Comparison of ENCODE assay signal across 17 cellular contexts in genomic region chr5:52727001-52727400, GRCh38.
A peak's percentile ranks its signal among the peaks of the same experiment; 100 is the strongest.
DNase-seq lines count a peak whose midpoint lies in the region; ATAC-seq and TF ChIP-seq lines count a peak whose summit lies in the region.
"Had no signal": no experiment of that assay in that cellular context is flagged by ENCODE, and none has a peak within 500 bp of the region (broad histone marks: within the 10 kb centered on the region; RNA-seq: fewer than 3 reads in every experiment).

No MANE protein-coding gene starts in this region.

- peaks cover 2% of the 10 kb centered on the region for H3K4me1 ChIP-seq in mesenchymal stem cell (ENCODE audit: control insufficient read depth, insufficient read depth, low read depth, low read length)
- H3K4me1 ChIP-seq: SJCRH30 had no signal

- H3K23ac ChIP-seq in mesenchymal stem cell (ENCODE audit: low read length in 2 of 2) = no peak overlapping the region

- peaks cover 5% of the 10 kb centered on the region for H3K36me3 Mint-ChIP-seq in natural killer cell treated with Interleukin-12 subunit alpha and Interleukin-12 subunit beta and Interleukin-15 and Interleukin-18, amount 100 ng/mL, for 72 hours
- H3K36me3 Mint-ChIP-seq in natural killer cell (no peaks in the 10 kb centered on the region), WTC11 (peaks cover 11% of the 10 kb centered on the region)
- H3K36me3 Mint-ChIP-seq: stimulated activated memory B cell treated with anti-CD40 and anti-IgM and Interleukin-4, amounts not matched to agents 10 μg/mL and 1 μg/mL and 100 μg/mL, for 72 hours had no signal

- no peak for DNase-seq in natural killer cell treated with Interleukin-12 subunit alpha and Interleukin-12 subunit beta and Interleukin-15 and Interleukin-18, amount 100 ng/mL, for 72 hours (ENCODE audit: low spot score)
- DNase-seq in natural killer cell (no peak), amniotic epithelial cell (ENCODE audit: low read depth) (peak; percentile 54), mesenchymal stem cell (no peak), UCSD-AML1 (lab: John Stamatoyannopoulos, UW; ENCODE audit: unreplicated experiment) (no peak), WTC11 (ENCODE audit: low spot score) (no peak), SK-N-DZ (ENCODE audit: low spot score) (no peak)
- DNase-seq: activated CD4-positive, CD25-positive, alpha-beta regulatory T cell; activated T-cell treated with anti-CD3 and anti-CD28 coated beads, Interleukin-2, amount 50 U/mL, for 48 hours; AML-193; stimulated activated CD4-positive, alpha-beta T cell treated with anti-CD3 and anti-CD28 coated beads, Interleukin-2, amount 100 ng/mL, for 48 hours had no signal

- H3K27me3 ChIP-seq in mesenchymal stem cell (ENCODE audit: control insufficient read depth in 1 of 2, insufficient read depth in 1 of 2, low read length in 2 of 2) = no peaks in the 10 kb centered on the region
- H3K27me3 ChIP-seq: SJCRH30 had no signal

- CTCF ChIA-PET in WTC11 (lab: Charles Lee) = no interaction called here

- H2BK15ac ChIP-seq in mesenchymal stem cell (ENCODE audit: low read depth, poor library complexity, severe bottlenecking) = no peak overlapping the region

- no peak overlapping the region for H3K4me2 ChIP-seq in mesenchymal stem cell (ENCODE audit: low read length, poor library complexity, severe bottlenecking)
- H3K4me2 ChIP-seq: KMS-11 had no signal

- no peak overlapping the region for H3K14ac ChIP-seq in mesenchymal stem cell (ENCODE audit: low read length in 2 of 2)

- POLR2A ChIA-PET in WTC11 (lab: Charles Lee) = no interaction called here

- H3K4me3 ChIP-seq in mesenchymal stem cell (ENCODE audit: insufficient read depth in 1 of 2, low read depth in 1 of 2, low read length in 2 of 2) = no peak overlapping the region
- H3K4me3 ChIP-seq: GM12878, SJCRH30 had no signal

- no peak overlapping the region for H2BK12ac ChIP-seq in mesenchymal stem cell (ENCODE audit: low read length in 2 of 2)

- peak overlapping the region; percentile 65 for H3K9ac ChIP-seq in mesenchymal stem cell (ENCODE audit: low read length)
- H3K9ac ChIP-seq: KMS-11 had no signal

- peaks cover 23 to 29% of the 10 kb centered on the region in 2 donors for H3K4me1 Mint-ChIP-seq in natural killer cell treated with Interleukin-12 subunit alpha and Interleukin-12 subunit beta and Interleukin-15 and Interleukin-18, amount 100 ng/mL, for 72 hours (ENCODE audit: low read depth in 2 of 2)
- H3K4me1 Mint-ChIP-seq in natural killer cell (peaks cover 17 to 34% of the 10 kb centered on the region in 2 donors), WTC11 (peaks cover 4% of the 10 kb centered on the region)
- H3K4me1 Mint-ChIP-seq: stimulated activated memory B cell treated with anti-CD40 and anti-IgM and Interleukin-4, amounts not matched to agents 10 μg/mL and 1 μg/mL and 100 μg/mL, for 72 hours had no signal

- H3K27ac Mint-ChIP-seq in natural killer cell treated with Interleukin-12 subunit alpha and Interleukin-12 subunit beta and Interleukin-15 and Interleukin-18, amount 100 ng/mL, for 72 hours = peak overlapping the region in 1 of 2 donors; percentile 15
- H3K27ac Mint-ChIP-seq in natural killer cell (peak overlapping the region in 1 of 2 donors; percentile 52), WTC11 (no peak overlapping the region)
- H3K27ac Mint-ChIP-seq: progenitor cell of endocrine pancreas; stimulated activated memory B cell treated with anti-CD40 and anti-IgM and Interleukin-4, amounts not matched to agents 10 μg/mL and 1 μg/mL and 100 μg/mL, for 72 hours had no signal

- H2AK5ac ChIP-seq in mesenchymal stem cell (ENCODE audit: low read length, severe bottlenecking) = no peak overlapping the region

- no peaks in the 10 kb centered on the region for H3K27me3 Mint-ChIP-seq in natural killer cell treated with Interleukin-12 subunit alpha and Interleukin-12 subunit beta and Interleukin-15 and Interleukin-18, amount 100 ng/mL, for 72 hours
- H3K27me3 Mint-ChIP-seq in natural killer cell (ENCODE audit: low read depth in 2 of 2) (no peaks in the 10 kb centered on the region), WTC11 (ENCODE audit: low read depth) (no peaks in the 10 kb centered on the region)
- H3K27me3 Mint-ChIP-seq: progenitor cell of endocrine pancreas had no signal

- no peaks in the 10 kb centered on the region for H3K79me1 ChIP-seq in mesenchymal stem cell (replicated peaks; ENCODE audit: low read length, poor library complexity, severe bottlenecking)

- no peak overlapping the region for H4K91ac ChIP-seq in mesenchymal stem cell (ENCODE audit: low read length)

- H4K8ac ChIP-seq in mesenchymal stem cell (ENCODE audit: low read length) = no peak overlapping the region

- H3K9me3 Mint-ChIP-seq in natural killer cell treated with Interleukin-12 subunit alpha and Interleukin-12 subunit beta and Interleukin-15 and Interleukin-18, amount 100 ng/mL, for 72 hours = peaks cover 4% of the 10 kb centered on the region
- no peaks in the 10 kb centered on the region for H3K9me3 Mint-ChIP-seq in natural killer cell
- H3K9me3 Mint-ChIP-seq in WTC11 = peaks cover 24% of the 10 kb centered on the region
- H3K9me3 Mint-ChIP-seq: stimulated activated memory B cell treated with anti-CD40 and anti-IgM and Interleukin-4, amounts not matched to agents 10 μg/mL and 1 μg/mL and 100 μg/mL, for 72 hours had no signal

- TF ChIP-seq CTCF in natural killer cell (IDR thresholded peaks at IDR 0.05) (no peak), WTC11 (IDR thresholded peaks at IDR 0.05) (no peak)

- H3K36me3 ChIP-seq in mesenchymal stem cell (ENCODE audit: control insufficient read depth in 1 of 2, insufficient read depth in 2 of 2, low read depth in 1 of 2, low read length in 2 of 2) = no peaks in the 10 kb centered on the region
- H3K36me3 ChIP-seq: SJCRH30 had no signal

- no peak overlapping the region for H3K27ac ChIP-seq in mesenchymal stem cell (ENCODE audit: low read length, poor library complexity, severe bottlenecking)
- H3K27ac ChIP-seq: KMS-11, SJCRH30 had no signal

- H2BK120ac ChIP-seq in mesenchymal stem cell (ENCODE audit: low read depth, low read length) = no peak overlapping the region

- no peak overlapping the region for H3K18ac ChIP-seq in mesenchymal stem cell (ENCODE audit: low read depth in 1 of 2, low read length in 2 of 2)

- peak overlapping the region; percentile 32 for H3K4me3 Mint-ChIP-seq in natural killer cell treated with Interleukin-12 subunit alpha and Interleukin-12 subunit beta and Interleukin-15 and Interleukin-18, amount 100 ng/mL, for 72 hours
- no peak overlapping the region for H3K4me3 Mint-ChIP-seq in natural killer cell
- no peak overlapping the region for H3K4me3 Mint-ChIP-seq in WTC11
- H3K4me3 Mint-ChIP-seq: stimulated activated memory B cell treated with anti-CD40 and anti-IgM and Interleukin-4, amounts not matched to agents 10 μg/mL and 1 μg/mL and 100 μg/mL, for 72 hours had no signal

- H2BK5ac ChIP-seq in mesenchymal stem cell (ENCODE audit: low read depth, low read length, poor library complexity, severe bottlenecking) = no peak overlapping the region

- no peak overlapping the region for H3K4ac ChIP-seq in mesenchymal stem cell (ENCODE audit: low read depth in 1 of 2, low read length in 2 of 2)

- intact Hi-C loops in natural killer cell (cut with micrococcal nuclease) = no loop called here

- ATAC-seq in natural killer cell treated with Interleukin-12 subunit alpha and Interleukin-12 subunit beta and Interleukin-15 and Interleukin-18, amount 100 ng/mL, for 72 hours = no peak
- ATAC-seq in natural killer cell = no peak
- no peak for ATAC-seq in WTC11
- no peak for ATAC-seq in GM21381 (IDR thresholded peaks at IDR 0.05; ENCODE audit: unreplicated experiment)
- ATAC-seq: GM12878; stimulated activated memory B cell treated with anti-CD40 and anti-IgM and Interleukin-4, amounts not matched to agents 10 μg/mL and 1 μg/mL and 100 μg/mL, for 72 hours had no signal

- no peaks in the 10 kb centered on the region for H3K9me3 ChIP-seq in mesenchymal stem cell (ENCODE audit: control insufficient read depth, low read length)
- H3K9me3 ChIP-seq: SJCRH30 had no signal

- no peak overlapping the region for H2AFZ ChIP-seq in mesenchymal stem cell (ENCODE audit: low read depth, low read length)

TF ChIP-seq in WTC11, 78 proteins besides CTCF, POLR2A, EP300 and RAD21:
- TF ChIP-seq ATF6 (CRISPR knock-in tag; IDR thresholded peaks at IDR 0.05) = no peak
- no peak for TF ChIP-seq ERG (CRISPR knock-in tag; IDR thresholded peaks at IDR 0.05)
- no peak for TF ChIP-seq FOXJ3 (CRISPR knock-in tag; IDR thresholded peaks at IDR 0.05; ENCODE audit: borderline replicate concordance)
